Comparison of ENCODE assay signal across 10 cellular contexts in genomic region chr6:96626749-96627353, GRCh38.
A peak's percentile ranks its signal among the peaks of the same experiment; 100 is the strongest.
DNase-seq lines count a peak whose midpoint lies in the region; ATAC-seq and TF ChIP-seq lines count a peak whose summit lies in the region.
"Had no signal": no experiment of that assay in that cellular context is flagged by ENCODE, and none has a peak within 500 bp of the region (broad histone marks: within the 10 kb centered on the region; RNA-seq: fewer than 3 reads in every experiment).

No MANE protein-coding gene starts in this region.

- peaks cover 6% of the 10 kb centered on the region for H3K27me3 Mint-ChIP-seq in activated CD4-positive, alpha-beta memory T cell treated with anti-CD3 and anti-CD28 coated beads for 36 hours

- H3K4me1 Mint-ChIP-seq in activated CD4-positive, alpha-beta memory T cell treated with anti-CD3 and anti-CD28 coated beads for 36 hours (ENCODE audit: low read depth): no peaks in the 10 kb centered on the region

- no peak overlapping the region for H3K4me3 Mint-ChIP-seq in activated CD4-positive, alpha-beta memory T cell treated with anti-CD3 and anti-CD28 coated beads for 36 hours
- H3K4me3 Mint-ChIP-seq: T-helper 1 cell treated with Interleukin-12 subunit alpha and Interleukin-12 subunit beta and Interleukin-4 antibody, amounts not matched to agents 30 μg/mL and 1 μg/mL, for 36 hours had no signal

- in situ Hi-C loops in astrocyte of the cerebellum (cut with HindIII; ENCODE audit: low sequenced_read_pairs): no loop called here

- peak; percentile 9 for TF ChIP-seq CTCF in astrocyte of the cerebellum (IDR thresholded peaks at IDR 0.05; ENCODE audit: low read depth, low read length, missing control alignments)

- no peak overlapping the region for H3K4me3 ChIP-seq in astrocyte of the cerebellum (ENCODE audit: low read depth, low read length)
- H3K4me3 ChIP-seq: skin epidermis had no signal

- H3K27ac Mint-ChIP-seq in activated CD4-positive, alpha-beta memory T cell treated with anti-CD3 and anti-CD28 coated beads for 36 hours: no peak overlapping the region
- H3K27ac Mint-ChIP-seq: T-helper 1 cell treated with Interleukin-12 subunit alpha and Interleukin-12 subunit beta and Interleukin-4 antibody, amounts not matched to agents 30 μg/mL and 1 μg/mL, for 36 hours had no signal

- peak; percentile 94 for ATAC-seq in GM19351 (IDR thresholded peaks at IDR 0.05; ENCODE audit: unreplicated experiment)
- ATAC-seq in HG03139 (IDR thresholded peaks at IDR 0.05; ENCODE audit: unreplicated experiment): peak; percentile 90
- peak; percentile 79 for ATAC-seq in left lobe of liver

- POLR2A ChIA-PET in activated CD4-positive, alpha-beta memory T cell treated with anti-CD3 and anti-CD28 coated beads for 36 hours (lab: Charles Lee): no interaction called here

- DNase-seq in DMS 273 treated with DMSO at 0.1 percent for 48 hours (lab: John Stamatoyannopoulos, UW) (peak; percentile 80), NCI-H2227 (lab: John Stamatoyannopoulos, UW; ENCODE audit: unreplicated experiment) (peak; percentile 87), astrocyte of the cerebellum (ENCODE audit: low read depth) (peak; percentile 23), left lobe of liver (ENCODE audit: low spot score) (no peak), 8988T (no peak)
- no peak for DNase-seq in activated CD4-positive, alpha-beta memory T cell treated with anti-CD3 and anti-CD28 coated beads for 36 hours

- CTCF ChIA-PET in activated CD4-positive, alpha-beta memory T cell treated with anti-CD3 and anti-CD28 coated beads for 36 hours (lab: Charles Lee): interaction anchor here (0.6 to 3.5 kb wide), 16 partner anchors 11 to 499 kb away, joined by 3 to 32 read pairs (median 3); partner anchors contain the start of gene FHL5

- H3K36me3 Mint-ChIP-seq in activated CD4-positive, alpha-beta memory T cell treated with anti-CD3 and anti-CD28 coated beads for 36 hours: no peaks in the 10 kb centered on the region

- intact Hi-C loops in activated CD4-positive, alpha-beta memory T cell treated with anti-CD3 and anti-CD28 coated beads for 36 hours (cut with micrococcal nuclease): loop anchor here (1.0 kb wide), 2 partner anchors 270 to 432 kb away; partner anchors contain the start of gene NDUFAF4

- no peaks in the 10 kb centered on the region for H3K9me3 Mint-ChIP-seq in activated CD4-positive, alpha-beta memory T cell treated with anti-CD3 and anti-CD28 coated beads for 36 hours
- H3K9me3 Mint-ChIP-seq: T-helper 1 cell treated with Interleukin-12 subunit alpha and Interleukin-12 subunit beta and Interleukin-4 antibody, amounts not matched to agents 30 μg/mL and 1 μg/mL, for 36 hours had no signal

Comparison
In these comparisons a context has a peak if more than half of its experiments do, and no peak if none do; other contexts are left out.
1. DNase-seq: peak in DMS 273 treated with DMSO at 0.1 percent for 48 hours (single experiment), NCI-H2227 (single experiment) and astrocyte of the cerebellum (single experiment); none in left lobe of liver (single experiment), 8988T (single experiment) and activated CD4-positive, alpha-beta memory T cell treated with anti-CD3 and anti-CD28 coated beads for 36 hours (single experiment).
2. Peak in every context shown above with its lines, with median percentiles within 50 percentile points of each other: ATAC-seq.